In genomic region chr9:34546102-34546833, GRCh38 we compare ENCODE assay signal across 16 cellular contexts. TPM values are rescaled to one million over a fixed set of nuclear protein-coding genes. Genes with fewer than 3 reads are reported as not detected.
DNase-seq lines count a peak whose midpoint lies in the region; ATAC-seq and TF ChIP-seq lines count a peak whose summit lies in the region.
"Had no signal": no experiment of that assay in that cellular context is flagged by ENCODE, and none has a peak within 500 bp of the region (broad histone marks: within the 10 kb centered on the region; RNA-seq: fewer than 3 reads in every experiment).

No MANE protein-coding gene starts in this region.

- H3K4me3 ChIP-seq in endodermal cell (ENCODE audit: low read length) (no peak overlapping the region), sigmoid colon (no peak overlapping the region), SJCRH30 (no peak overlapping the region)
- H3K4me3 ChIP-seq: GM12878, K562, PC-9 had no signal

- no peaks in the 10 kb centered on the region for H3K36me3 Mint-ChIP-seq in activated T-cell treated with anti-CD3 and anti-CD28 coated beads, Interleukin-2, amount 50 U/mL, for 24 hours (ENCODE audit: low read depth)
- H3K36me3 Mint-ChIP-seq in endodermal cell (ENCODE audit: low read depth) = no peaks in the 10 kb centered on the region
- H3K36me3 Mint-ChIP-seq: CD4-positive, alpha-beta memory T cell had no signal

- no peaks in the 10 kb centered on the region for H3K36me3 ChIP-seq in endodermal cell (ENCODE audit: control insufficient read depth, insufficient read depth, low read length)
- H3K36me3 ChIP-seq in sigmoid colon = no peaks in the 10 kb centered on the region
- no peaks in the 10 kb centered on the region for H3K36me3 ChIP-seq in SJCRH30

- peaks cover 9% of the 10 kb centered on the region for H3K27me3 ChIP-seq in endodermal cell (ENCODE audit: control insufficient read depth, insufficient read depth, low read length, poor library complexity, severe bottlenecking)
- no peaks in the 10 kb centered on the region for H3K27me3 ChIP-seq in sigmoid colon
- no peaks in the 10 kb centered on the region for H3K27me3 ChIP-seq in SJCRH30

- H3K27ac Mint-ChIP-seq in activated T-cell treated with anti-CD3 and anti-CD28 coated beads, Interleukin-2, amount 50 U/mL, for 24 hours = no peak overlapping the region
- H3K27ac Mint-ChIP-seq in endodermal cell = no peak overlapping the region
- H3K27ac Mint-ChIP-seq: CD4-positive, alpha-beta memory T cell had no signal

- TF ChIP-seq CTCF in endodermal cell (conservative IDR thresholded peaks at IDR 0.05) = no peak
- no peak for TF ChIP-seq CTCF in sigmoid colon (IDR thresholded peaks at IDR 0.05)

- no peaks in the 10 kb centered on the region for H3K4me1 ChIP-seq in endodermal cell (ENCODE audit: control insufficient read depth, insufficient read depth, low read length)
- H3K4me1 ChIP-seq in sigmoid colon = peaks cover 0 to 14% (median 6%) of the 10 kb centered on the region in 4 donors
- H3K4me1 ChIP-seq in SJCRH30 = no peaks in the 10 kb centered on the region

- no peak for TF ChIP-seq POLR2A in sigmoid colon (IDR thresholded peaks at IDR 0.05)

- H3K9me3 Mint-ChIP-seq in activated T-cell treated with anti-CD3 and anti-CD28 coated beads, Interleukin-2, amount 50 U/mL, for 24 hours = no peaks in the 10 kb centered on the region
- peaks cover 2% of the 10 kb centered on the region for H3K9me3 Mint-ChIP-seq in endodermal cell
- H3K9me3 Mint-ChIP-seq: CD4-positive, alpha-beta memory T cell had no signal

- no peak for ATAC-seq in HG02588 (IDR thresholded peaks at IDR 0.05; ENCODE audit: unreplicated experiment)

- H3K9ac ChIP-seq in endodermal cell (ENCODE audit: extremely low read depth, low read length, poor library complexity, severe bottlenecking) = no peak overlapping the region

- H3K4me1 Mint-ChIP-seq in activated T-cell treated with anti-CD3 and anti-CD28 coated beads, Interleukin-2, amount 50 U/mL, for 24 hours (ENCODE audit: low read depth) = no peaks in the 10 kb centered on the region
- no peaks in the 10 kb centered on the region for H3K4me1 Mint-ChIP-seq in endodermal cell
- H3K4me1 Mint-ChIP-seq: CD4-positive, alpha-beta memory T cell had no signal

- intact Hi-C loops in sigmoid colon (cut with DNase I) = loop anchor here (2.0 kb wide), 2 partner anchors 45 to 57 kb away; no protein-coding TSS in a partner anchor

- no peak for TF ChIP-seq EP300 in sigmoid colon (IDR thresholded peaks at IDR 0.05)

- H3K27ac ChIP-seq in endodermal cell (ENCODE audit: low read depth, low read length) (no peak overlapping the region), sigmoid colon (no peak overlapping the region), SJCRH30 (no peak overlapping the region)
- H3K27ac ChIP-seq: PC-9, RWPE1 had no signal

- no peak overlapping the region for H3K4me3 Mint-ChIP-seq in activated T-cell treated with anti-CD3 and anti-CD28 coated beads, Interleukin-2, amount 50 U/mL, for 24 hours
- H3K4me3 Mint-ChIP-seq in endodermal cell = no peak overlapping the region
- H3K4me3 Mint-ChIP-seq: CD4-positive, alpha-beta memory T cell had no signal

- 92% methylated on average over 7 of the region's 7 CpGs; no CpG with 5 or more reads in 1 of the 2 experiments for WGBS in endodermal cell (ENCODE audit: insufficient coverage in 1 of 2, insufficient read length in 1 of 2), 2 experiments
- WGBS in sigmoid colon, 2 donors = 67 to 80% methylated on average over 7 of the region's 7 CpGs

- no peaks in the 10 kb centered on the region for H3K9me3 ChIP-seq in endodermal cell (ENCODE audit: control insufficient read depth, low read length)
- no peaks in the 10 kb centered on the region for H3K9me3 ChIP-seq in sigmoid colon
- no peaks in the 10 kb centered on the region for H3K9me3 ChIP-seq in SJCRH30 (replicated peaks)

- DNase-seq in activated T-cell treated with anti-CD3 and anti-CD28 coated beads, Interleukin-2, amount 50 U/mL, for 24 hours = peak; percentile 15
- DNase-seq in activated T-cell treated with anti-CD3 and anti-CD28 coated beads, Interleukin-2, amount 50 U/mL, for 48 hours = no peak
- peak; percentile 26 for DNase-seq in endodermal cell
- DNase-seq in sigmoid colon = peak; percentile 40
- DNase-seq in HCEC 1CT = no peak
- no peak for DNase-seq in DMS79 (lab: John Stamatoyannopoulos, UW)
- no peak for DNase-seq in SJCRH30
- DNase-seq: NCI-H2227 treated with DMSO at 0.1 percent for 48 hours, NCI-H510A treated with DMSO at 0.1 percent for 48 hours had no signal

- H3K27me3 Mint-ChIP-seq in activated T-cell treated with anti-CD3 and anti-CD28 coated beads, Interleukin-2, amount 50 U/mL, for 24 hours = peaks cover 25% of the 10 kb centered on the region
- H3K27me3 Mint-ChIP-seq in endodermal cell (ENCODE audit: insufficient read depth) = peaks cover 5% of the 10 kb centered on the region

RNA-seq across cellular contexts. Expression of gene ENHO, which starts 23.5 kb away (rescaled TPM):
- total RNA-seq in endodermal cell (10 to 100 TPM in 1 of 2 donors, 1 to 10 TPM in 1; 7.1 to 14.5 TPM), sigmoid colon (1 to 10 TPM in 1 of 4 donors, not detected in 3; 2.5 TPM)
- polyA plus RNA-seq in endodermal cell (2013, experiment 1 of 2) = 19.4 TPM
- 17.3 TPM for polyA plus RNA-seq in endodermal cell (2013, experiment 2 of 2)
- polyA plus RNA-seq in sigmoid colon = 1 to 10 TPM; 1.9 to 7.4 (median 6.0) TPM
- total RNA-seq in SJCRH30 (2014; rRNA removed; shearing (Covaris generic)) = 0.25 TPM in 1 of 2 replicates, not detected in the other
- total RNA-seq: CD4-positive, alpha-beta memory T cell; GM12878; PC-9 had no signal
- polyA plus RNA-seq: GM12878, K562 had no signal

RNA-seq across cellular contexts. Expression of gene CNTFR, which starts 43.3 kb away (rescaled TPM):
- total RNA-seq in endodermal cell = 1 to 10 TPM in 1 of 2 donors, under 1 TPM in 1; 0.53 to 1.6 TPM
- 187 TPM for polyA plus RNA-seq in endodermal cell (2013, experiment 1 of 2)
- 167 TPM for polyA plus RNA-seq in endodermal cell (2013, experiment 2 of 2)
- total RNA-seq in sigmoid colon = 10 to 100 TPM in 1 of 4 donors, 1 to 10 TPM in 3; 3.0 to 12.9 (median 7.5) TPM
- 1 to 10 TPM; 1.6 to 4.6 (median 4.2) TPM for polyA plus RNA-seq in sigmoid colon
- 0.20 and 0.24 TPM in 2 replicates for total RNA-seq in SJCRH30 (2014; rRNA removed; shearing (Covaris generic))
- total RNA-seq: A172; CD4-positive, alpha-beta memory T cell; GM12878; K562; PC-9 had no signal
- polyA plus RNA-seq: CD4-positive, alpha-beta memory T cell; GM12878; K562 had no signal

Comparison
In these comparisons a context has a peak if more than half of its experiments do, and no peak if none do; other contexts are left out.
1. DNase-seq: peak in activated T-cell treated with anti-CD3 and anti-CD28 coated beads, Interleukin-2, amount 50 U/mL, for 24 hours (single experiment), endodermal cell (single experiment) and sigmoid colon (single experiment); none in activated T-cell treated with anti-CD3 and anti-CD28 coated beads, Interleukin-2, amount 50 U/mL, for 48 hours (0 of 2), HCEC 1CT (single experiment), DMS79 (single experiment) and SJCRH30 (0 of 2).